1 cellular context compared by ENCODE assay signal in the genomic region with DNA sequence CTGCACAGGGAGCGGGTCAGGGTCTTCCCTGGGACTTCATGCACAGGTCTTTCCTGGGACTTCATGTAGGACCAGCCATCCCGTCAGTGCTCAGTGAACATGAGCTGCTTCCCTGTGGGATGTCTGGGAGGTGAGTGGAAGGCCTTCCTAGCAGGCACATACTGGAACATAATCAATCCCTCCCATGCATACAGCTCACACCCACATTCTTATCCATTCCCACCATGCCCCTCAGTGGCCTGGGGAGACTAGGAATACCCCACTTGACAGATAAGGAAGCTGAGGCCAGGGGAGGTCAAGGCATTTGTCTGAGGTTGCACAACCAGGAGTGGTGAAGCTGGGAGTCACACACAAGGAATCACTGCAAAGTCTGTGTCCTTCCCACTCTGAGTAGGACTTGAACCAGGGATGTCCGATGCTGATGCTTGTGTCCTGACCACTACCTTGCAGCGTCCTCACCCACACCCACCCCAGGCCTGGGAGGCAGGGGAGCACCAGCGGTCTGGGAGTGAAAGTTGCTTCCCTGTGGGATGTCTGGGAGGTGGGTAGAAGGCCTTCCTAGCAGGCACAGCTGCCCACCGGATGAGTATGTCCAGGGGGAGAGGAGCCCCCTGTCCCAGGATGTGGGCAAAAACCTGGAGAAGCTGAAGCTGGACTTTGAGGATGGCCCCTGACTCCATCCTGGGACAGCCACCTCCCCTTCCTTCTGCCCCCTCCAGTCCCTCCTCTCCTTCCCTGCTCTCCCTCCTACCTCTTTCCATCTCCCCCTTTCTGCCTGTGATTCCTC.
TF ChIP-seq lines count a peak whose summit lies in the region.

No MANE protein-coding gene starts in this region.

TF ChIP-seq in SK-N-SH, 30 proteins besides CTCF, POLR2A, EP300 and RAD21 (continued from another document):
- TF ChIP-seq, protein P1, sequence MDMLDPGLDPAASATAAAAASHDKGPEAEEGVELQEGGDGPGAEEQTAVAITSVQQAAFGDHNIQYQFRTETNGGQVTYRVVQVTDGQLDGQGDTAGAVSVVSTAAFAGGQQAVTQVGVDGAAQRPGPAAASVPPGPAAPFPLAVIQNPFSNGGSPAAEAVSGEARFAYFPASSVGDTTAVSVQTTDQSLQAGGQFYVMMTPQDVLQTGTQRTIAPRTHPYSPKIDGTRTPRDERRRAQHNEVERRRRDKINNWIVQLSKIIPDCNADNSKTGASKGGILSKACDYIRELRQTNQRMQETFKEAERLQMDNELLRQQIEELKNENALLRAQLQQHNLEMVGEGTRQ (IDR thresholded peaks at IDR 0.05; ENCODE audit: borderline replicate concordance, low read depth, low read length) = no peak
